Comparison of ENCODE assay signal across 29 cellular contexts in the genomic region with DNA sequence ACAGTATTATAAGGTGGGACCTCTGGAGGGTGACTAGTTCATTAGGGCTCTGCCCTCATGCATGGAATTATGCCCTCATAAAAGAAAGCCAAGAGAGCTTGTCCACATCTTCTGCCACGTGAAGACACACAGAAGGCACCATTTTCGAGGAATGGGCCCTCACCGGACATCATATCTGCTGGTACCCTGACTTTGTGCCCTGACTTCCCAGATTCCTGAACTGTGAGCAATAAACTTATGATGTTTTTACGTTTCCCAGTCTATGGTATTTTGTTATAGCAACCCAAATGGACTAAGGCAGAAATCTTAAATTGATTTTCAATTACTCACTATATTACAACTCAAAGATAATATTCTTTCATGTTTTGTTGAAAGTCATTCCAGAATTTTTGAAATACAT.
"Had no signal": no experiment of that assay in that cellular context is flagged by ENCODE, and none has a peak within 500 bp of the region (broad histone marks: within the 10 kb centered on the region; RNA-seq: fewer than 3 reads in every experiment).

No MANE protein-coding gene starts in this region.

- H3K27ac ChIP-seq: SJSA1, VCaP had no signal

- DNase-seq: activated B cell treated with CpG ODN at 0.5 μM for 24 hours; activated CD4-positive, alpha-beta memory T cell treated with anti-CD3 and anti-CD28 coated beads for 36 hours; activated CD4-positive, alpha-beta T cell treated with anti-CD3 and anti-CD28 coated beads for 4 hours; activated CD4-positive, alpha-beta T cell treated with anti-CD3 and anti-CD28 coated beads, Interleukin-2, amount 50 U/mL, for 1 hour; activated CD4-positive, CD25-positive, alpha-beta regulatory T cell treated with anti-CD3 and anti-CD28 coated beads, Interleukin-2, amount 50 U/mL, for 72 hours; activated CD8-positive, alpha-beta memory T cell treated with anti-CD3 and anti-CD28 coated beads, Interleukin-2, amount 50 U/mL, for 4 hours; activated effector memory CD4-positive, alpha-beta T cell treated with Interleukin-2 at 50 U/mL for 16 hours; activated naive CD4-positive, alpha-beta T cell treated with anti-CD3 and anti-CD28 coated beads, Interleukin-2, amount 10 ng/mL, durations not matched to agents 7 days and 5 days; activated naive CD8-positive, alpha-beta T cell treated with anti-CD3 and anti-CD28 coated beads, Interleukin-2, amount 50 U/mL, for 24 hours; activated T-cell treated with anti-CD3 and anti-CD28 coated beads for 4 hours; activated T-cell treated with anti-CD3 and anti-CD28 coated beads, Interleukin-2, amount 50 U/mL, for 4 hours; anterior cingulate cortex; central memory CD4-positive, alpha-beta T cell; Kasumi-1; MG63; NCI-H1048; NCI-H1436 treated with DMSO at 0.1 percent for 48 hours; NCI-H1694 treated with DMSO at 0.1 percent for 48 hours; NCI-H2029; NCI-H345; NCI-H524 treated with DMSO at 0.1 percent for 48 hours; SHP77; SW 1271; T-helper 1 cell; T-helper 2 cell; T-helper 9 cell had no signal

- H3K9me3 ChIP-seq: MG63, SJSA1 had no signal

- ATAC-seq: activated naive CD8-positive, alpha-beta T cell treated with anti-CD3 and anti-CD28 coated beads, Interleukin-2, amount 50 U/mL, for 24 hours; activated T-cell treated with anti-CD3 and anti-CD28 coated beads, Interleukin-2, amount 50 U/mL, for 4 hours; Panc1 had no signal

- H3K4me1 ChIP-seq: SJSA1 had no signal

- H3K4me3 ChIP-seq: MG63, SJSA1 had no signal

- H3K36me3 ChIP-seq: MG63, SJSA1 had no signal

- H3K27me3 ChIP-seq: MG63, SJSA1 had no signal
